Comparison of ENCODE assay signal across 16 cellular contexts in genomic region chr7:153386581-153386980, GRCh38.
"Had no signal": no experiment of that assay in that cellular context is flagged by ENCODE, and none has a peak within 500 bp of the region (broad histone marks: within the 10 kb centered on the region; RNA-seq: fewer than 3 reads in every experiment).

No MANE protein-coding gene starts in this region.

- H3K36me3 ChIP-seq: neutrophil, stomach, thoracic aorta, transverse colon had no signal

- DNase-seq: erythroblast; foreskin melanocyte; kidney; left cardiac atrium; mucosa of descending colon; naive thymus-derived CD8-positive, alpha-beta T cell; right cardiac atrium; small intestine; stimulated activated CD4-positive, alpha-beta T cell treated with anti-CD3 and anti-CD28 coated beads, Interleukin-12 subunit alpha, Interleukin-12 subunit beta, amount 100 ng/mL, for 4 hours; stimulated activated naive CD4-positive, alpha-beta T cell; stomach; substantia nigra; transverse colon had no signal

- ATAC-seq: left cardiac atrium; mucosa of descending colon; naive thymus-derived CD8-positive, alpha-beta T cell; right cardiac atrium had no signal

- H3K4me3 ChIP-seq: hepatocyte, mucosa of descending colon, stomach, thoracic aorta, transverse colon had no signal

- H3K27ac ChIP-seq: hepatocyte, neutrophil, stomach, thoracic aorta, transverse colon had no signal

- H3K9me3 ChIP-seq: neutrophil, thoracic aorta, transverse colon had no signal

- H3K27me3 ChIP-seq: hepatocyte, neutrophil, stomach, transverse colon had no signal
